10 cellular contexts compared by ENCODE assay signal in the genomic region with DNA sequence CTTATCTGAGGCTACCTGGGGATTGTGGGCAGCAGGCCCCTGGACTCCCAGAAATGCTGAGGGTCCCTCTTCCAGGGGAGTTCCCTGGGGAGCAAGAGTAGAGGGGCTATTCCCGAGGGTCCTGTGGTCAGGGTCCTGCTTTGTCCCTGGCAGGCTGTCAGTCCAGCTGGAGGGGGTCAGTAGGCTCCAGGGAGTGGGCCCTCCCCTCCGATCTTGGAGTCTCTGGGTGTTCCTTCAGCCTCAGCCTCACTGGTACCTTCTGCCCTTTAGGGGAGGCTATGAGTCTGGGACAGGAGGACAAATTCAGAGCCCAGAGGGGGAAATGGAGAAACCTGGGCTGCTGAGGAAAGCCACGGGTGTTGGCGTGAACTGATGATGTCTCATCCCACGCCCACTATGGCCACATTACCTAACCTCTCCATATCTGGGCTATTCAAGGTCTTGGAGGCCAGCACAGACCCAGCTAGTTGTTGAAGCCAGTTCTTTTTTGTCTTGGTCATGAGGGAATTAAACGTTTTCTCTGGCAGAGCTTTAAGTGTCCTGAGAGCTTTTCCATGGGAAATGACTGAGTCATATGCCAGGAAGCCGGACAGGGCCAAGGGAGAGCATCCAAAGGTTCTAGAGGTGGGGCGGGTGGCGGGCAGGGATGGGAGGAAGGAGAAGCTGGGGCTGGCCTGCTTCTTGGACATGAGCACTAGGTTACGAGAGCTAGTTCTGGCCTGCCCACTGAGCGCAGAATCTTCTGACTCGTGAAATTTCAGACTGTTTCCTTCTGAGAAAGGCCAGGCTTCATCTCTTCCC. TPM values are rescaled to one million over a fixed set of nuclear protein-coding genes. Genes with fewer than 3 reads are reported as not detected.
DNase-seq lines count a peak whose midpoint lies in the region; ATAC-seq, FAIRE-seq and TF ChIP-seq lines count a peak whose summit lies in the region.
"Had no signal": no experiment of that assay in that cellular context is flagged by ENCODE, and none has a peak within 500 bp of the region (broad histone marks: within the 10 kb centered on the region; RNA-seq: fewer than 3 reads in every experiment).

No MANE protein-coding gene starts in this region.

- H3K27ac Mint-ChIP-seq in astrocyte (ENCODE audit: unreplicated experiment): peak overlapping the region; percentile 66
- H3K27ac Mint-ChIP-seq in activated naive CD4-positive, alpha-beta T cell treated with anti-CD3 and anti-CD28 coated beads, Interleukin-2, amount 50 U/mL, for 72 hours: peak overlapping the region in 1 of 2 donors; percentile 53

- H3K9me3 Mint-ChIP-seq in astrocyte (ENCODE audit: unreplicated experiment): no peaks in the 10 kb centered on the region
- no peaks in the 10 kb centered on the region for H3K9me3 Mint-ChIP-seq in activated naive CD4-positive, alpha-beta T cell treated with anti-CD3 and anti-CD28 coated beads, Interleukin-2, amount 50 U/mL, for 72 hours
- H3K9me3 Mint-ChIP-seq: memory B cell had no signal

- H3K4me1 ChIP-seq in astrocyte (ENCODE audit: insufficient read depth, low read length) (peaks cover 28% of the 10 kb centered on the region), left ventricle myocardium inferior (peaks cover 96% of the 10 kb centered on the region), skeletal muscle satellite cell (ENCODE audit: control insufficient read depth, insufficient read depth, low read length) (peaks cover 58% of the 10 kb centered on the region)

- no peak for FAIRE-seq in astrocyte (lab: Jason Lieb, UNC)

- H3K4me2 ChIP-seq in astrocyte (ENCODE audit: low read length) (no peak overlapping the region), skeletal muscle satellite cell (ENCODE audit: low read length) (peak overlapping the region; percentile 23)

- H3K36me3 ChIP-seq in astrocyte (ENCODE audit: insufficient read depth, low read length) (peaks cover 30% of the 10 kb centered on the region), left ventricle myocardium inferior (peaks cover 93% of the 10 kb centered on the region), skeletal muscle satellite cell (ENCODE audit: insufficient read depth, low read length) (peaks cover 84% of the 10 kb centered on the region)

- H3K27ac ChIP-seq in astrocyte (ENCODE audit: low read depth, low read length) (no peak overlapping the region), left ventricle myocardium inferior (replicated peaks) (peak overlapping the region; percentile 94)

- no peak overlapping the region for H2AFZ ChIP-seq in astrocyte (ENCODE audit: low read depth, low read length)

- no peak overlapping the region for H3K4me3 ChIP-seq in astrocyte (ENCODE audit: insufficient read depth, low read depth, low read length)
- no peak overlapping the region for H3K4me3 ChIP-seq in left ventricle myocardium inferior
- no peak overlapping the region for H3K4me3 ChIP-seq in skeletal muscle satellite cell (ENCODE audit: low read length)

- no peak overlapping the region for H3K9ac ChIP-seq in astrocyte (ENCODE audit: low read length)
- peak overlapping the region; percentile 67 for H3K9ac ChIP-seq in skeletal muscle satellite cell (ENCODE audit: low read depth, low read length)

- no peak for TF ChIP-seq CTCF in astrocyte (IDR thresholded peaks at IDR 0.05; ENCODE audit: insufficient read depth, low read depth, low read length)
- no peak for TF ChIP-seq CTCF in left ventricle myocardium inferior (IDR thresholded peaks at IDR 0.05; ENCODE audit: borderline replicate concordance)

- intact Hi-C loops in left ventricle myocardium inferior (cut with micrococcal nuclease): no loop called here

- H3K4me3 Mint-ChIP-seq in astrocyte (ENCODE audit: unreplicated experiment): peak overlapping the region; percentile 16
- H3K4me3 Mint-ChIP-seq: memory B cell had no signal

- in situ Hi-C loops in G401 (cut with HindIII; ENCODE audit: low sequenced_read_pairs): no loop called here

- DNase-seq in G401 (ENCODE audit: low spot score): peak; percentile 33
- peak; percentile 33 for DNase-seq in astrocyte (ENCODE audit: low read depth)
- DNase-seq in left ventricle myocardium inferior: peak; percentile 82
- no peak for DNase-seq in activated naive CD4-positive, alpha-beta T cell treated with anti-CD3 and anti-CD28 coated beads, Interleukin-2, amount 50 U/mL, for 72 hours (ENCODE audit: low spot score in 2 of 2)
- no peak for DNase-seq in NCI-H146 treated with DMSO at 0.1 percent for 48 hours (lab: John Stamatoyannopoulos, UW; ENCODE audit: unreplicated experiment)
- no peak for DNase-seq in DMS53 (lab: John Stamatoyannopoulos, UW)

- no peak for ATAC-seq in HG02884 (IDR thresholded peaks at IDR 0.05; ENCODE audit: unreplicated experiment)
- no peak for ATAC-seq in activated naive CD4-positive, alpha-beta T cell treated with anti-CD3 and anti-CD28 coated beads, Interleukin-2, amount 50 U/mL, for 72 hours

- H4K20me1 ChIP-seq in astrocyte (ENCODE audit: insufficient read depth, low read length): peaks cover 72% of the 10 kb centered on the region

- peaks cover 33% of the 10 kb centered on the region for H3K4me1 Mint-ChIP-seq in astrocyte (ENCODE audit: low read depth, unreplicated experiment)

- H3K27me3 Mint-ChIP-seq in astrocyte (ENCODE audit: low read depth, unreplicated experiment): no peaks in the 10 kb centered on the region
- H3K27me3 Mint-ChIP-seq: memory B cell had no signal

- H3K27me3 ChIP-seq in astrocyte (ENCODE audit: insufficient read depth, low read length) (no peaks in the 10 kb centered on the region), left ventricle myocardium inferior (ENCODE audit: low read depth) (no peaks in the 10 kb centered on the region), skeletal muscle satellite cell (ENCODE audit: control insufficient read depth, insufficient read depth, low read length) (no peaks in the 10 kb centered on the region)

- no peaks in the 10 kb centered on the region for H3K79me2 ChIP-seq in astrocyte (ENCODE audit: insufficient read depth, low read length)

- peaks cover 60% of the 10 kb centered on the region for H3K36me3 Mint-ChIP-seq in astrocyte (ENCODE audit: low read depth, unreplicated experiment)
- peaks cover 6 to 15% of the 10 kb centered on the region in 2 donors for H3K36me3 Mint-ChIP-seq in activated naive CD4-positive, alpha-beta T cell treated with anti-CD3 and anti-CD28 coated beads, Interleukin-2, amount 50 U/mL, for 72 hours

- H3K9me3 ChIP-seq in astrocyte (ENCODE audit: insufficient read depth, low read depth, low read length) (no peaks in the 10 kb centered on the region), left ventricle myocardium inferior (replicated peaks) (no peaks in the 10 kb centered on the region), skeletal muscle satellite cell (replicated peaks; ENCODE audit: low read length) (no peaks in the 10 kb centered on the region)

RNA-seq across cellular contexts. Expression of a gene that starts 6.2 kb away (rescaled TPM):
- total RNA-seq in G401 (2014; rRNA removed; shearing (Covaris generic)): 0.68 and 2.0 TPM in 2 replicates
- total RNA-seq in astrocyte (1.2 and 1.4 TPM in 2 replicates), left ventricle myocardium inferior (11.3 TPM)
- 20.8 and 30.1 TPM in 2 replicates for total RNA-seq in skeletal muscle satellite cell (2012; rRNA removed)
- 10 to 100 TPM in 1 of 2 donors, 1 to 10 TPM in 1; 9.1 to 13.5 TPM for total RNA-seq in activated naive CD4-positive, alpha-beta T cell treated with anti-CD3 and anti-CD28 coated beads, Interleukin-2, amount 50 U/mL, for 72 hours
- total RNA-seq: SK-MEL-5 had no signal

RNA-seq across cellular contexts. Expression of a gene that starts 12.7 kb away (rescaled TPM):
- total RNA-seq in G401 (2014; rRNA removed; shearing (Covaris generic)): not detected in 2 replicates
- total RNA-seq in astrocyte: not detected in 2 replicates
- total RNA-seq in left ventricle myocardium inferior: not detected
- total RNA-seq in skeletal muscle satellite cell (2012; rRNA removed): not detected in 2 replicates
- total RNA-seq in activated naive CD4-positive, alpha-beta T cell treated with anti-CD3 and anti-CD28 coated beads, Interleukin-2, amount 50 U/mL, for 72 hours: not detected
- total RNA-seq: SK-MEL-5 had no signal

RNA-seq across cellular contexts. Expression of a gene that starts 33.1 kb away (rescaled TPM):
- not detected in 2 replicates for total RNA-seq in G401 (2014; rRNA removed; shearing (Covaris generic))
- total RNA-seq in astrocyte: not detected in 2 replicates
- total RNA-seq in left ventricle myocardium inferior: not detected
- total RNA-seq in skeletal muscle satellite cell (2012; rRNA removed): 0.25 TPM in 1 of 2 replicates, not detected in the other
- not detected for total RNA-seq in activated naive CD4-positive, alpha-beta T cell treated with anti-CD3 and anti-CD28 coated beads, Interleukin-2, amount 50 U/mL, for 72 hours
- total RNA-seq: SK-MEL-5 had no signal

RNA-seq across cellular contexts. Expression of a gene that starts 47.5 kb away (rescaled TPM):
- total RNA-seq in G401 (2014; rRNA removed; shearing (Covaris generic)): 0.68 and 0.95 TPM in 2 replicates
- 1.4 and 1.5 TPM in 2 replicates for total RNA-seq in astrocyte
- 0.14 TPM for total RNA-seq in left ventricle myocardium inferior
- total RNA-seq in skeletal muscle satellite cell (2012; rRNA removed): 0.25 and 0.66 TPM in 2 replicates
- total RNA-seq in activated naive CD4-positive, alpha-beta T cell treated with anti-CD3 and anti-CD28 coated beads, Interleukin-2, amount 50 U/mL, for 72 hours: 1 to 10 TPM in 1 of 2 donors, under 1 TPM in 1; 0.87 to 2.4 TPM

RNA-seq across cellular contexts. Expression of a gene that starts 49.5 kb away (rescaled TPM):
- total RNA-seq in G401 (2014; rRNA removed; shearing (Covaris generic)): 42.4 and 60.6 TPM in 2 replicates
- 62.3 and 72.8 TPM in 2 replicates for total RNA-seq in astrocyte
- total RNA-seq in left ventricle myocardium inferior: 11.2 TPM
- 55.3 and 65.4 TPM in 2 replicates for total RNA-seq in skeletal muscle satellite cell (2012; rRNA removed)
- 10 to 100 TPM; 49.6 to 62.2 TPM for total RNA-seq in activated naive CD4-positive, alpha-beta T cell treated with anti-CD3 and anti-CD28 coated beads, Interleukin-2, amount 50 U/mL, for 72 hours

Comparison
In these comparisons a context has a peak if more than half of its experiments do, and no peak if none do; other contexts are left out.
1. DNase-seq: peak in G401 (single experiment), astrocyte (single experiment) and left ventricle myocardium inferior (single experiment); none in activated naive CD4-positive, alpha-beta T cell treated with anti-CD3 and anti-CD28 coated beads, Interleukin-2, amount 50 U/mL, for 72 hours (0 of 2), NCI-H146 treated with DMSO at 0.1 percent for 48 hours (single experiment) and DMS53 (single experiment).